1 cellular context compared by ENCODE assay signal in genomic region chr1:233635765-233636502, GRCh38.
TF ChIP-seq lines count a peak whose summit lies in the region.

No MANE protein-coding gene starts in this region.

TF ChIP-seq in HEK293, 187 proteins besides CTCF, POLR2A, EP300 and RAD21 (continued from another document):
- peak; percentile 95 for TF ChIP-seq ZBTB10 (tag by site-specific recombination; IDR thresholded peaks at IDR 0.05)
- TF ChIP-seq ZBTB48 (tag by site-specific recombination; IDR thresholded peaks at IDR 0.05) = peak; percentile 97
- TF ChIP-seq ZNF433 (tag by site-specific recombination; IDR thresholded peaks at IDR 0.05; ENCODE audit: low read depth) = no peak
- TF ChIP-seq YY2 (tag by site-specific recombination; IDR thresholded peaks at IDR 0.05) = no peak
- TF ChIP-seq ZNF544 (tag by site-specific recombination; IDR thresholded peaks at IDR 0.05) = no peak
- TF ChIP-seq, protein P1, sequence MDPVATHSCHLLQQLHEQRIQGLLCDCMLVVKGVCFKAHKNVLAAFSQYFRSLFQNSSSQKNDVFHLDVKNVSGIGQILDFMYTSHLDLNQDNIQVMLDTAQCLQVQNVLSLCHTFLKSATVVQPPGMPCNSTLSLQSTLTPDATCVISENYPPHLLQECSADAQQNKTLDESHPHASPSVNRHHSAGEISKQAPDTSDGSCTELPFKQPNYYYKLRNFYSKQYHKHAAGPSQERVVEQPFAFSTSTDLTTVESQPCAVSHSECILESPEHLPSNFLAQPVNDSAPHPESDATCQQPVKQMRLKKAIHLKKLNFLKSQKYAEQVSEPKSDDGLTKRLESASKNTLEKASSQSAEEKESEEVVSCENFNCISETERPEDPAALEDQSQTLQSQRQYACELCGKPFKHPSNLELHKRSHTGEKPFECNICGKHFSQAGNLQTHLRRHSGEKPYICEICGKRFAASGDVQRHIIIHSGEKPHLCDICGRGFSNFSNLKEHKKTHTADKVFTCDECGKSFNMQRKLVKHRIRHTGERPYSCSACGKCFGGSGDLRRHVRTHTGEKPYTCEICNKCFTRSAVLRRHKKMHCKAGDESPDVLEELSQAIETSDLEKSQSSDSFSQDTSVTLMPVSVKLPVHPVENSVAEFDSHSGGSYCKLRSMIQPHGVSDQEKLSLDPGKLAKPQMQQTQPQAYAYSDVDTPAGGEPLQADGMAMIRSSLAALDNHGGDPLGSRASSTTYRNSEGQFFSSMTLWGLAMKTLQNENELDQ (tag by site-specific recombination; IDR thresholded peaks at IDR 0.05; ENCODE audit: low read depth) = no peak
- peak; percentile 98 for TF ChIP-seq ZIC2 (tag by site-specific recombination; IDR thresholded peaks at IDR 0.05)
- TF ChIP-seq SCRT1 (tag by site-specific recombination; IDR thresholded peaks at IDR 0.05; ENCODE audit: borderline replicate concordance) = 0 out of 2 replicates have a peak, but pooled peaks have one; percentile 49
- peak; percentile 100 for TF ChIP-seq OSR2 (tag by site-specific recombination; IDR thresholded peaks at IDR 0.05)
- TF ChIP-seq ZNF23 (tag by site-specific recombination; IDR thresholded peaks at IDR 0.05; ENCODE audit: borderline replicate concordance) = no peak
- no peak for TF ChIP-seq ZSCAN16 (tag by site-specific recombination; IDR thresholded peaks at IDR 0.05)
- peak; percentile 88; the same call in 1 of the 2 replicates for TF ChIP-seq ZNF302 (tag by site-specific recombination; IDR thresholded peaks at IDR 0.05; ENCODE audit: low read depth)
- no peak for TF ChIP-seq ZNF658 (tag by site-specific recombination; IDR thresholded peaks at IDR 0.05)
- peak; percentile 96 for TF ChIP-seq ZBTB20 (tag by site-specific recombination; IDR thresholded peaks at IDR 0.05)
- TF ChIP-seq, protein P2, sequence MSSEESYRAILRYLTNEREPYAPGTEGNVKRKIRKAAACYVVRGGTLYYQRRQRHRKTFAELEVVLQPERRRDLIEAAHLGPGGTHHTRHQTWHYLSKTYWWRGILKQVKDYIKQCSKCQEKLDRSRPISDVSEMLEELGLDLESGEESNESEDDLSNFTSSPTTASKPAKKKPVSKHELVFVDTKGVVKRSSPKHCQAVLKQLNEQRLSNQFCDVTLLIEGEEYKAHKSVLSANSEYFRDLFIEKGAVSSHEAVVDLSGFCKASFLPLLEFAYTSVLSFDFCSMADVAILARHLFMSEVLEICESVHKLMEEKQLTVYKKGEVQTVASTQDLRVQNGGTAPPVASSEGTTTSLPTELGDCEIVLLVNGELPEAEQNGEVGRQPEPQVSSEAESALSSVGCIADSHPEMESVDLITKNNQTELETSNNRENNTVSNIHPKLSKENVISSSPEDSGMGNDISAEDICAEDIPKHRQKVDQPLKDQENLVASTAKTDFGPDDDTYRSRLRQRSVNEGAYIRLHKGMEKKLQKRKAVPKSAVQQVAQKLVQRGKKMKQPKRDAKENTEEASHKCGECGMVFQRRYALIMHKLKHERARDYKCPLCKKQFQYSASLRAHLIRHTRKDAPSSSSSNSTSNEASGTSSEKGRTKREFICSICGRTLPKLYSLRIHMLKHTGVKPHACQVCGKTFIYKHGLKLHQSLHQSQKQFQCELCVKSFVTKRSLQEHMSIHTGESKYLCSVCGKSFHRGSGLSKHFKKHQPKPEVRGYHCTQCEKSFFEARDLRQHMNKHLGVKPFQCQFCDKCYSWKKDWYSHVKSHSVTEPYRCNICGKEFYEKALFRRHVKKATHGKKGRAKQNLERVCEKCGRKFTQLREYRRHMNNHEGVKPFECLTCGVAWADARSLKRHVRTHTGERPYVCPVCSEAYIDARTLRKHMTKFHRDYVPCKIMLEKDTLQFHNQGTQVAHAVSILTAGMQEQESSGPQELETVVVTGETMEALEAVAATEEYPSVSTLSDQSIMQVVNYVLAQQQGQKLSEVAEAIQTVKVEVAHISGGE (tag by site-specific recombination; conservative IDR thresholded peaks at IDR 0.05; ENCODE audit: low read depth) = no peak; the same call in 1 of the 2 replicates
- TF ChIP-seq ZBTB8A (tag by site-specific recombination; IDR thresholded peaks at IDR 0.05) = peak; percentile 88
- TF ChIP-seq ZFP69B (tag by site-specific recombination; IDR thresholded peaks at IDR 0.05) = peak; percentile 92
- TF ChIP-seq ZNF776 (tag by site-specific recombination; IDR thresholded peaks at IDR 0.05; ENCODE audit: borderline replicate concordance) = no peak
- TF ChIP-seq ZNF146 (tag by site-specific recombination; IDR thresholded peaks at IDR 0.05) = no peak; the same call in 1 of the 2 replicates
- no peak for TF ChIP-seq ZNF777 (tag by site-specific recombination; IDR thresholded peaks at IDR 0.05; ENCODE audit: borderline replicate concordance)
- TF ChIP-seq ZNF324 (tag by site-specific recombination; IDR thresholded peaks at IDR 0.05) = peak; percentile 96
- TF ChIP-seq ZNF624 (tag by site-specific recombination; IDR thresholded peaks at IDR 0.05) = no peak
- no peak for TF ChIP-seq ZNF350 (tag by site-specific recombination; IDR thresholded peaks at IDR 0.05)
- peak; percentile 99 for TF ChIP-seq WT1 (tag by site-specific recombination; IDR thresholded peaks at IDR 0.05)
- peak; percentile 95 for TF ChIP-seq PRDM1 (tag by site-specific recombination; IDR thresholded peaks at IDR 0.05)
- TF ChIP-seq ZNF138 (tag by site-specific recombination; IDR thresholded peaks at IDR 0.05; ENCODE audit: borderline replicate concordance) = no peak
- no peak for TF ChIP-seq ZNF521 (tag by site-specific recombination; IDR thresholded peaks at IDR 0.05)
- TF ChIP-seq BCL6B (tag by site-specific recombination; IDR thresholded peaks at IDR 0.05) = no peak
- peak; percentile 51; the same call in 1 of the 2 replicates for TF ChIP-seq ZNF140 (tag by site-specific recombination; IDR thresholded peaks at IDR 0.05)
- no peak for TF ChIP-seq ZNF548 (tag by site-specific recombination; IDR thresholded peaks at IDR 0.05)
- 0 out of 2 replicates have a peak, but pooled peaks have one; percentile 48 for TF ChIP-seq ZNF341 (tag by site-specific recombination; IDR thresholded peaks at IDR 0.05; ENCODE audit: low read depth)
- 0 out of 2 replicates have a peak, but pooled peaks have one; percentile 53 for TF ChIP-seq ZNF16 (tag by site-specific recombination; IDR thresholded peaks at IDR 0.05; ENCODE audit: low read depth)
- TF ChIP-seq ZSCAN18 (tag by site-specific recombination; IDR thresholded peaks at IDR 0.05) = no peak
- TF ChIP-seq ZNF121 (tag by site-specific recombination; IDR thresholded peaks at IDR 0.05) = peak; percentile 84
- TF ChIP-seq TRIM28 (IDR thresholded peaks at IDR 0.05; ENCODE audit: borderline replicate concordance, low read length) = peak; percentile 100
- TF ChIP-seq TCF7L2 (IDR thresholded peaks at IDR 0.05; ENCODE audit: borderline replicate concordance, low read depth, low read length) = peak; percentile 88; the same call in 1 of the 2 replicates
- TF ChIP-seq ZNF791 (tag by site-specific recombination; IDR thresholded peaks at IDR 0.05) = no peak
- peak; percentile 97 for TF ChIP-seq ZNF335 (tag by site-specific recombination; conservative IDR thresholded peaks at IDR 0.05)
- TF ChIP-seq ZNF596 (tag by site-specific recombination; IDR thresholded peaks at IDR 0.05) = peak; percentile 77
- no peak for TF ChIP-seq ZNF248 (tag by site-specific recombination; IDR thresholded peaks at IDR 0.05)
- TF ChIP-seq ZNF510 (tag by site-specific recombination; IDR thresholded peaks at IDR 0.05; ENCODE audit: insufficient replicate concordance) = no peak
- TF ChIP-seq ZNF837 (tag by site-specific recombination; IDR thresholded peaks at IDR 0.05) = no peak
- peak; percentile 99 for TF ChIP-seq ZXDB (tag by site-specific recombination; IDR thresholded peaks at IDR 0.05)
- peak; percentile 91 for TF ChIP-seq GLIS1 (tag by site-specific recombination; IDR thresholded peaks at IDR 0.05)
- no peak for TF ChIP-seq ZNF174 (tag by site-specific recombination; IDR thresholded peaks at IDR 0.05)
- TF ChIP-seq, protein P3, sequence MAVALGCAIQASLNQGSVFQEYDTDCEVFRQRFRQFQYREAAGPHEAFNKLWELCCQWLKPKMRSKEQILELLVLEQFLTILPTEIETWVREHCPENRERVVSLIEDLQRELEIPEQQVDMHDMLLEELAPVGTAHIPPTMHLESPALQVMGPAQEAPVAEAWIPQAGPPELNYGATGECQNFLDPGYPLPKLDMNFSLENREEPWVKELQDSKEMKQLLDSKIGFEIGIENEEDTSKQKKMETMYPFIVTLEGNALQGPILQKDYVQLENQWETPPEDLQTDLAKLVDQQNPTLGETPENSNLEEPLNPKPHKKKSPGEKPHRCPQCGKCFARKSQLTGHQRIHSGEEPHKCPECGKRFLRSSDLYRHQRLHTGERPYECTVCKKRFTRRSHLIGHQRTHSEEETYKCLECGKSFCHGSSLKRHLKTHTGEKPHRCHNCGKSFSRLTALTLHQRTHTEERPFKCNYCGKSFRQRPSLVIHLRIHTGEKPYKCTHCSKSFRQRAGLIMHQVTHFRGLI (tag by site-specific recombination; IDR thresholded peaks at IDR 0.05) = peak; percentile 63
- no peak for TF ChIP-seq ZNF626 (tag by site-specific recombination; IDR thresholded peaks at IDR 0.05)
- no peak for TF ChIP-seq ZNF530 (tag by site-specific recombination; IDR thresholded peaks at IDR 0.05; ENCODE audit: low read depth)
- no peak; the same call in 1 of the 2 replicates for TF ChIP-seq KLF7 (tag by site-specific recombination; IDR thresholded peaks at IDR 0.05; ENCODE audit: borderline replicate concordance)
- TF ChIP-seq KLF16 (tag by site-specific recombination; IDR thresholded peaks at IDR 0.05) = peak; percentile 71
- peak; percentile 98 for TF ChIP-seq ZNF501 (tag by site-specific recombination; IDR thresholded peaks at IDR 0.05)
- no peak for TF ChIP-seq ZNF621 (tag by site-specific recombination; IDR thresholded peaks at IDR 0.05)
- TF ChIP-seq MZF1 (tag by site-specific recombination; IDR thresholded peaks at IDR 0.05; ENCODE audit: borderline replicate concordance) = peak; percentile 100
- peak; percentile 84; the same call in 1 of the 2 replicates for TF ChIP-seq KLF17 (tag by site-specific recombination; IDR thresholded peaks at IDR 0.05)
- no peak for TF ChIP-seq ZNF571 (tag by site-specific recombination; IDR thresholded peaks at IDR 0.05)
- TF ChIP-seq KLF1 (tag by site-specific recombination; IDR thresholded peaks at IDR 0.05) = peak; percentile 46
- no peak for TF ChIP-seq KLF10 (tag by site-specific recombination; IDR thresholded peaks at IDR 0.05)
- TF ChIP-seq ZNF610 (tag by site-specific recombination; IDR thresholded peaks at IDR 0.05; ENCODE audit: borderline replicate concordance) = peak; percentile 97
- no peak for TF ChIP-seq ZNF707 (tag by site-specific recombination; IDR thresholded peaks at IDR 0.05)
- TF ChIP-seq ZNF266 (tag by site-specific recombination; IDR thresholded peaks at IDR 0.05; ENCODE audit: low read depth) = no peak
- TF ChIP-seq ZNF558 (tag by site-specific recombination; IDR thresholded peaks at IDR 0.05) = peak; percentile 93
- TF ChIP-seq SP7 (tag by site-specific recombination; IDR thresholded peaks at IDR 0.05) = peak; percentile 100
- peak; percentile 99 for TF ChIP-seq ZNF10 (tag by site-specific recombination; IDR thresholded peaks at IDR 0.05)
